Comparison of ENCODE assay signal across 8 cellular contexts in genomic region chr22:31291403-31291715, GRCh38. TPM values are rescaled to one million over a fixed set of nuclear protein-coding genes. Genes with fewer than 3 reads are reported as not detected.
DNase-seq lines count a peak whose midpoint lies in the region; ATAC-seq, FAIRE-seq and TF ChIP-seq lines count a peak whose summit lies in the region.

No MANE protein-coding gene starts in this region.

- no peaks in the 10 kb centered on the region for H3K79me2 ChIP-seq in GM23248 (ENCODE audit: insufficient read depth)

- no peaks in the 10 kb centered on the region for H3K36me3 Mint-ChIP-seq in WTC11

- WGBS in GM23248 (ENCODE audit: low coverage in 1 of 2, low lambda C conversion rate in 2 of 2, missing lambda C conversion rate in 2 of 2), 2 experiments = 2 to 3% methylated on average over 10 to 11 of the region's 11 CpGs
- 0% methylated on average over 3 of the region's 11 CpGs; no CpG with 5 or more reads in 1 of the 2 donors for WGBS in gastroesophageal sphincter (ENCODE audit: low coverage in 1 of 2), 2 donors

- POLR2A ChIA-PET in WTC11 (lab: Charles Lee) = interaction anchor here (0.7 to 1.9 kb wide), 6 partner anchors 52 to 402 kb away, joined by 3 to 8 read pairs (median 6); partner anchors contain the start of genes LIMK2, PATZ1 and RNF185

- H3K36me3 ChIP-seq in GM23248 (ENCODE audit: low read depth) = no peaks in the 10 kb centered on the region
- H3K36me3 ChIP-seq in gastroesophageal sphincter = peaks cover 0 to 32% of the 10 kb centered on the region in 2 donors

- ATAC-seq in WTC11 = no peak
- no peak for ATAC-seq in gastroesophageal sphincter
- ATAC-seq in HG02610 (IDR thresholded peaks at IDR 0.05; ENCODE audit: unreplicated experiment) = no peak

- H3K4me3 Mint-ChIP-seq in WTC11 = peak overlapping the region; percentile 71

- in situ Hi-C loops in GM23248 (cut with MboI) = no loop called here

- H3K4me1 ChIP-seq in GM23248 (ENCODE audit: insufficient read depth) = peaks cover 15% of the 10 kb centered on the region
- H3K4me1 ChIP-seq in gastroesophageal sphincter = peaks cover 3 to 77% (median 28%) of the 10 kb centered on the region in 3 donors

- TF ChIP-seq POLR2A in gastroesophageal sphincter (IDR thresholded peaks at IDR 0.05) = no peak

- H3K27me3 ChIP-seq in GM23248 (replicated peaks; ENCODE audit: insufficient read depth) (no peaks in the 10 kb centered on the region), gastroesophageal sphincter (no peaks in the 10 kb centered on the region)

- no peaks in the 10 kb centered on the region for H3K9me3 ChIP-seq in GM23248 (ENCODE audit: low read depth)
- H3K9me3 ChIP-seq in gastroesophageal sphincter = no peaks in the 10 kb centered on the region

- H2AFZ ChIP-seq in GM23248 = peak overlapping the region; percentile 87

- H3K27ac ChIP-seq in GM23248 (peak overlapping the region; percentile 56), gastroesophageal sphincter (peak overlapping the region; percentile 93 to 99 (median 98))

- peak overlapping the region; percentile 87 for H3K9ac ChIP-seq in GM23248

- FAIRE-seq in HTR-8/SVneo (lab: Jason Lieb, UNC) = no peak

- DNase-seq in GM23248 (no peak), WTC11 (ENCODE audit: low spot score) (no peak), retinal pigment epithelial cell (ENCODE audit: low read depth) (no peak), 8988T (no peak), HTR-8/SVneo (ENCODE audit: insufficient read length, low spot score) (no peak), UCSD-AML1 (lab: John Stamatoyannopoulos, UW; ENCODE audit: unreplicated experiment) (no peak)

- H3K9me3 Mint-ChIP-seq in WTC11 = no peaks in the 10 kb centered on the region

- peaks cover 18% of the 10 kb centered on the region for H3F3A ChIP-seq in GM23248 (ENCODE audit: insufficient read depth)

- H3K27ac Mint-ChIP-seq in WTC11 = peak overlapping the region; percentile 95; the same call in 1 of the 2 replicates

- H3K9me2 ChIP-seq in GM23248 (ENCODE audit: insufficient read depth) = no peaks in the 10 kb centered on the region

- TF ChIP-seq EP300 in gastroesophageal sphincter (IDR thresholded peaks at IDR 0.05) = no peak

- TF ChIP-seq CTCF in WTC11 (IDR thresholded peaks at IDR 0.05) = no peak
- TF ChIP-seq CTCF in gastroesophageal sphincter (IDR thresholded peaks at IDR 0.05) = no peak
- TF ChIP-seq CTCF in retinal pigment epithelial cell (conservative IDR thresholded peaks at IDR 0.05; ENCODE audit: low read depth, low read length) = no peak

- H3K4me3 ChIP-seq in GM23248 = peak overlapping the region; percentile 78
- peak overlapping the region; percentile 53 to 86 for H3K4me3 ChIP-seq in gastroesophageal sphincter
- peak overlapping the region; percentile 93 for H3K4me3 ChIP-seq in retinal pigment epithelial cell (ENCODE audit: low read length)

- peak overlapping the region; percentile 93 for H3K4me2 ChIP-seq in GM23248 (ENCODE audit: unreplicated experiment)

- no peaks in the 10 kb centered on the region for H4K20me1 ChIP-seq in GM23248 (ENCODE audit: insufficient read depth)

- H3K27me3 Mint-ChIP-seq in WTC11 (ENCODE audit: low read depth) = peaks cover 25% of the 10 kb centered on the region

- H3K4me1 Mint-ChIP-seq in WTC11 = peaks cover 26% of the 10 kb centered on the region

- CTCF ChIA-PET in WTC11 (lab: Charles Lee) = interaction anchor here (1.0 to 3.5 kb wide), 10 partner anchors 8 to 195 kb away, joined by 3 to 64 read pairs (median 12); partner anchors contain the start of genes LIMK2 and SELENOM

TF ChIP-seq in WTC11, 78 proteins besides CTCF, POLR2A, EP300 and RAD21:
- no peak for TF ChIP-seq HMGXB4 (CRISPR knock-in tag; IDR thresholded peaks at IDR 0.05)
- no peak for TF ChIP-seq GABPB1 (CRISPR knock-in tag; IDR thresholded peaks at IDR 0.05)
- TF ChIP-seq, protein P1, sequence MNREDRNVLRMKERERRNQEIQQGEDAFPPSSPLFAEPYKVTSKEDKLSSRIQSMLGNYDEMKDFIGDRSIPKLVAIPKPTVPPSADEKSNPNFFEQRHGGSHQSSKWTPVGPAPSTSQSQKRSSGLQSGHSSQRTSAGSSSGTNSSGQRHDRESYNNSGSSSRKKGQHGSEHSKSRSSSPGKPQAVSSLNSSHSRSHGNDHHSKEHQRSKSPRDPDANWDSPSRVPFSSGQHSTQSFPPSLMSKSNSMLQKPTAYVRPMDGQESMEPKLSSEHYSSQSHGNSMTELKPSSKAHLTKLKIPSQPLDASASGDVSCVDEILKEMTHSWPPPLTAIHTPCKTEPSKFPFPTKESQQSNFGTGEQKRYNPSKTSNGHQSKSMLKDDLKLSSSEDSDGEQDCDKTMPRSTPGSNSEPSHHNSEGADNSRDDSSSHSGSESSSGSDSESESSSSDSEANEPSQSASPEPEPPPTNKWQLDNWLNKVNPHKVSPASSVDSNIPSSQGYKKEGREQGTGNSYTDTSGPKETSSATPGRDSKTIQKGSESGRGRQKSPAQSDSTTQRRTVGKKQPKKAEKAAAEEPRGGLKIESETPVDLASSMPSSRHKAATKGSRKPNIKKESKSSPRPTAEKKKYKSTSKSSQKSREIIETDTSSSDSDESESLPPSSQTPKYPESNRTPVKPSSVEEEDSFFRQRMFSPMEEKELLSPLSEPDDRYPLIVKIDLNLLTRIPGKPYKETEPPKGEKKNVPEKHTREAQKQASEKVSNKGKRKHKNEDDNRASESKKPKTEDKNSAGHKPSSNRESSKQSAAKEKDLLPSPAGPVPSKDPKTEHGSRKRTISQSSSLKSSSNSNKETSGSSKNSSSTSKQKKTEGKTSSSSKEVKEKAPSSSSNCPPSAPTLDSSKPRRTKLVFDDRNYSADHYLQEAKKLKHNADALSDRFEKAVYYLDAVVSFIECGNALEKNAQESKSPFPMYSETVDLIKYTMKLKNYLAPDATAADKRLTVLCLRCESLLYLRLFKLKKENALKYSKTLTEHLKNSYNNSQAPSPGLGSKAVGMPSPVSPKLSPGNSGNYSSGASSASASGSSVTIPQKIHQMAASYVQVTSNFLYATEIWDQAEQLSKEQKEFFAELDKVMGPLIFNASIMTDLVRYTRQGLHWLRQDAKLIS (CRISPR knock-in tag; IDR thresholded peaks at IDR 0.05; ENCODE audit: borderline replicate concordance) = no peak
- no peak for TF ChIP-seq CBFB (CRISPR knock-in tag; IDR thresholded peaks at IDR 0.05; ENCODE audit: low read depth)
TF ChIP-seq in WTC11: peak in this region for 0.

RNA-seq across cellular contexts. Expression of gene PIK3IP1, which starts 0.9 kb away (rescaled TPM):
- 8.3 and 16.1 TPM in 2 replicates for total RNA-seq in GM23248 (2014; rRNA removed; shearing (Covaris generic))
- 10.0 and 11.1 TPM in 2 replicates for polyA plus RNA-seq in GM23248 (2016; fragmentation: Nextera tagmentation; extraction: Ambion mirVana)
- total RNA-seq in WTC11 (2021) (1.6 to 2.1 TPM (median 2.0 TPM) in 3 replicates), gastroesophageal sphincter (10 to 100 TPM; 28.8 to 53.7 (median 37.8) TPM)

RNA-seq across cellular contexts. Expression of gene PATZ1, which starts 54.8 kb away (rescaled TPM):
- 9.4 and 9.6 TPM in 2 replicates for total RNA-seq in GM23248 (2014; rRNA removed; shearing (Covaris generic))
- 1.3 and 1.6 TPM in 2 replicates for polyA plus RNA-seq in GM23248 (2016; fragmentation: Nextera tagmentation; extraction: Ambion mirVana)
- total RNA-seq in WTC11 (2021) = 60.5 to 72.7 TPM (median 72.6 TPM) in 3 replicates
- total RNA-seq in gastroesophageal sphincter = 10 to 100 TPM; 15.7 to 18.0 (median 17.7) TPM
